ENCODE assay signal across 15 cellular contexts in the genomic region with DNA sequence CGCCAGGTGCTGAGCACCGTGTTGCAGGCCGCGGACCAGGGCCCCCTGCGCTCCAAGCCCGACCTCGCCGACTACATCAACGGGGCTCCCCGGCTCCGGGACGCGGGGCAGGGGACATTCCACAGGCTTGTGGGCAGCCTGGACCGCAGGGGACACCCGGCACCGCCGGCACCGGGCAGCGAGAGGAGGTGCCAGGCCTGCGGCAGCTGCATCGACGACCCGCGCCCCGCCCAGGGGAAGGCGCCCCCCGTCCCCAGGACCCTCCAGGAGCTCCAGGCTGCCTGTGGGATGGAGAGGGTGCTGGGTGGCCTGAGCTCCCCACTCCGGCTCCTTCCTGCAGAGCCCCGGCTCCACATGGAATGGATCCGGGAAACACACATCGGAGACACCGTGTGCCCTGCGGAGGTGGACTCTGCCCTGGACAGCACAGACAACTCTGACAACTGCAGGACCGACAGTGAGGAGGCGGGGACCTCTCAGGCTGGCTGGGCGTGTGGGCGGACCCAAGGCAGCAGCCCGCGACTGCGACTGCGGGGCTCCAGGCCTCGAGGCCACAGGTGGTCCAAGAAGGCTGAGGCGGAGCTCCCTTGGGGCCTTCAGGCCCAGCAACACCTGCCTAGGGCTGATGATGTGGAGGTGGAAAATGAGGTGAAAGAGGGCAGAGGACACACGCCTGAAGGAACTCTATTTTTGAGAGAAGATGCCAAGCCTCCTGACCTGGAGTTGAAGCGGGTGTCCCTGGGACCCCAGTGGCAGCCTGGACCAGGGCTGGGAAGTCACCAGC. TPM values are rescaled to one million over a fixed set of nuclear protein-coding genes. Genes with fewer than 3 reads are reported as not detected.
A peak's percentile ranks its signal among the peaks of the same experiment; 100 is the strongest.
DNase-seq lines count a peak whose midpoint lies in the region; ATAC-seq and TF ChIP-seq lines count a peak whose summit lies in the region.
"Had no signal": no experiment of that assay in that cellular context is flagged by ENCODE, and none has a peak within 500 bp of the region (broad histone marks: within the 10 kb centered on the region; RNA-seq: fewer than 3 reads in every experiment).

No MANE protein-coding gene starts in this region.

- CTCF ChIA-PET in GM10248 (lab: Yijun Ruan, JAX) = interaction anchor here (1.0 kb wide), 2 partner anchors 15 to 54 kb away, joined by 3 read pairs; no protein-coding TSS in a partner anchor

- H3K27ac ChIP-seq in tibial nerve (no peak overlapping the region), sigmoid colon (no peak overlapping the region)
- H3K27ac ChIP-seq: left ventricle myocardium inferior had no signal

- H3K27me3 ChIP-seq in tibial nerve (no peaks in the 10 kb centered on the region), sigmoid colon (no peaks in the 10 kb centered on the region)

- peaks cover 3% of the 10 kb centered on the region for H3K4me1 Mint-ChIP-seq in activated T-cell treated with anti-CD3 and anti-CD28 coated beads, Interleukin-2, amount 50 U/mL, for 4 hours (ENCODE audit: low read depth)

- H3K4me3 ChIP-seq in tibial nerve (no peak overlapping the region), sigmoid colon (no peak overlapping the region)
- H3K4me3 ChIP-seq: left ventricle myocardium inferior had no signal

- WGBS in tibial nerve, 2 donors = 74 to 83% methylated on average over 19 to 36 of the region's 45 CpGs
- 36 to 71% methylated on average over 45 of the region's 45 CpGs for WGBS in sigmoid colon, 2 donors

- TF ChIP-seq EP300 in tibial nerve (IDR thresholded peaks at IDR 0.05) = no peak
- TF ChIP-seq EP300 in sigmoid colon (IDR thresholded peaks at IDR 0.05) = no peak

- no peaks in the 10 kb centered on the region for H3K27me3 Mint-ChIP-seq in activated T-cell treated with anti-CD3 and anti-CD28 coated beads, Interleukin-2, amount 50 U/mL, for 4 hours (ENCODE audit: low read depth)

- no peak for TF ChIP-seq POLR2A in tibial nerve (IDR thresholded peaks at IDR 0.05)
- TF ChIP-seq POLR2A in sigmoid colon (IDR thresholded peaks at IDR 0.05) = no peak

- intact Hi-C loops in left colon (cut with DNase I, micrococcal nuclease) (loop anchor here in 1 of 2 donors (10.0 kb wide), 1 partner anchor 79 kb away; no protein-coding TSS in a partner anchor), sigmoid colon (cut with DNase I) (no loop called here)

- H3K36me3 ChIP-seq in tibial nerve = peaks cover 0 to 90% (median 0%) of the 10 kb centered on the region in 3 donors
- peaks cover 0 to 69% (median 40%) of the 10 kb centered on the region in 4 donors for H3K36me3 ChIP-seq in sigmoid colon

- no peak overlapping the region for H3K4me3 Mint-ChIP-seq in activated T-cell treated with anti-CD3 and anti-CD28 coated beads, Interleukin-2, amount 50 U/mL, for 4 hours
- H3K4me3 Mint-ChIP-seq: activated T-cell treated with anti-CD3 and anti-CD28 coated beads, Interleukin-2, amount 50 U/mL, for 72 hours; HFFc6 had no signal

- DNase-seq in GM10248 (ENCODE audit: extremely low spot score) = peak; percentile 80
- DNase-seq in HuH-7.5 (ENCODE audit: low spot score) = peak; percentile 86
- peak; percentile 63 to 67 for DNase-seq in left colon
- DNase-seq in activated T-cell treated with anti-CD3 and anti-CD28 coated beads, Interleukin-2, amount 50 U/mL, for 4 hours = no peak
- no peak for DNase-seq in tibial nerve (ENCODE audit: low spot score in 2 of 2)
- DNase-seq in DMS79 treated with DMSO at 0.1 percent for 48 hours (lab: John Stamatoyannopoulos, UW) = no peak
- DNase-seq in sigmoid colon = no peak
- DNase-seq: activated CD4-positive, CD25-positive, alpha-beta regulatory T cell; activated T-cell treated with anti-CD3 and anti-CD28 coated beads, Interleukin-2, amount 50 U/mL, for 72 hours; glutamatergic neuron; HFFc6; left ventricle myocardium inferior; NCI-H82; stimulated activated CD4-positive, alpha-beta T cell treated with anti-CD3 and anti-CD28 coated beads, Interleukin-15, amount 100 ng/mL, for 24 hours had no signal

- ATAC-seq in GM19467 (IDR thresholded peaks at IDR 0.05; ENCODE audit: unreplicated experiment) = peak; percentile 43
- ATAC-seq in left colon = peak; percentile 99
- no peak for ATAC-seq in activated T-cell treated with anti-CD3 and anti-CD28 coated beads, Interleukin-2, amount 50 U/mL, for 4 hours
- ATAC-seq: activated T-cell treated with anti-CD3 and anti-CD28 coated beads, Interleukin-2, amount 50 U/mL, for 72 hours had no signal

- H3K36me3 Mint-ChIP-seq in activated T-cell treated with anti-CD3 and anti-CD28 coated beads, Interleukin-2, amount 50 U/mL, for 4 hours (ENCODE audit: insufficient read depth) = no peaks in the 10 kb centered on the region

- POLR2A ChIA-PET in GM10248 (lab: Yijun Ruan, JAX) = no interaction called here

- no peaks in the 10 kb centered on the region for H3K9me3 ChIP-seq in tibial nerve
- H3K9me3 ChIP-seq in sigmoid colon = no peaks in the 10 kb centered on the region
- H3K9me3 ChIP-seq: left ventricle myocardium inferior had no signal

- H3K9me3 Mint-ChIP-seq in activated T-cell treated with anti-CD3 and anti-CD28 coated beads, Interleukin-2, amount 50 U/mL, for 4 hours = no peaks in the 10 kb centered on the region
- H3K9me3 Mint-ChIP-seq: activated T-cell treated with anti-CD3 and anti-CD28 coated beads, Interleukin-2, amount 50 U/mL, for 72 hours; HFFc6 had no signal

- no peak for TF ChIP-seq CTCF in GM10248 (IDR thresholded peaks at IDR 0.05; ENCODE audit: control extremely low read depth, extremely low read depth, low read depth, missing control alignments)
- no peak for TF ChIP-seq CTCF in tibial nerve (IDR thresholded peaks at IDR 0.05)
- TF ChIP-seq CTCF in sigmoid colon (IDR thresholded peaks at IDR 0.05) = no peak

- H3K4me1 ChIP-seq in tibial nerve (no peaks in the 10 kb centered on the region), sigmoid colon (no peaks in the 10 kb centered on the region)
- H3K4me1 ChIP-seq: left ventricle myocardium inferior had no signal

RNA-seq across cellular contexts. Expression of a gene that starts 22.8 kb away (rescaled TPM):
- total RNA-seq in left colon = 1 to 10 TPM in 1 of 2 donors, under 1 TPM in 1; 0.67 to 1.6 TPM
- total RNA-seq in activated T-cell treated with anti-CD3 and anti-CD28 coated beads, Interleukin-2, amount 50 U/mL, for 4 hours = under 1 TPM; 0.10 to 0.16 (median 0.11) TPM
- 10 to 100 TPM; 14.9 to 22.6 (median 19.1) TPM for total RNA-seq in tibial nerve
- total RNA-seq in sigmoid colon = 10 to 100 TPM in 2 of 4 donors, 1 to 10 TPM in 2; 6.3 to 14.8 (median 10.5) TPM
- 1 to 10 TPM; 1.2 to 2.0 (median 1.8) TPM for polyA plus RNA-seq in sigmoid colon

Comparison
In these comparisons a context has a peak if more than half of its experiments do, and no peak if none do; other contexts are left out.
1. DNase-seq: peak in GM10248 (single experiment), HuH-7.5 (single experiment) and left colon (2 of 2); none in activated T-cell treated with anti-CD3 and anti-CD28 coated beads, Interleukin-2, amount 50 U/mL, for 4 hours (single experiment), tibial nerve (0 of 2), DMS79 treated with DMSO at 0.1 percent for 48 hours (single experiment) and sigmoid colon (single experiment).
2. ATAC-seq: peak in GM19467 (single experiment) and left colon (single experiment); none in activated T-cell treated with anti-CD3 and anti-CD28 coated beads, Interleukin-2, amount 50 U/mL, for 4 hours (0 of 2).